Comparison of ENCODE assay signal across 1 cellular context in genomic region chr4:143089291-143089690, GRCh38.
TF ChIP-seq lines count a peak whose summit lies in the region.

No MANE protein-coding gene starts in this region.

TF ChIP-seq in WTC11, 78 proteins besides CTCF, POLR2A, EP300 and RAD21 (continued from another document):
- TF ChIP-seq PREB (CRISPR knock-in tag; IDR thresholded peaks at IDR 0.05; ENCODE audit: borderline replicate concordance) (no peak), ZNF396 (CRISPR knock-in tag; IDR thresholded peaks at IDR 0.05; ENCODE audit: borderline replicate concordance) (no peak), AR (CRISPR knock-in tag; IDR thresholded peaks at IDR 0.05) (no peak), STAT6 (CRISPR knock-in tag; conservative IDR thresholded peaks at IDR 0.05; ENCODE audit: low read depth) (no peak), CBFB (CRISPR knock-in tag; IDR thresholded peaks at IDR 0.05; ENCODE audit: low read depth) (no peak)
